In genomic region chr11:123180166-123180565, GRCh38 we compare ENCODE assay signal across 18 cellular contexts. TPM values are rescaled to one million over a fixed set of nuclear protein-coding genes. Genes with fewer than 3 reads are reported as not detected.
DNase-seq lines count a peak whose midpoint lies in the region; ATAC-seq, FAIRE-seq and TF ChIP-seq lines count a peak whose summit lies in the region.
"Had no signal": no experiment of that assay in that cellular context is flagged by ENCODE, and none has a peak within 500 bp of the region (broad histone marks: within the 10 kb centered on the region; RNA-seq: fewer than 3 reads in every experiment).

No MANE protein-coding gene starts in this region.

- peaks cover 36% of the 10 kb centered on the region for H3K4me1 Mint-ChIP-seq in endodermal cell
- H3K4me1 Mint-ChIP-seq: activated B cell treated with CpG ODN at 0.5 μM for 24 hours had no signal

- no peak overlapping the region for H3K4me3 Mint-ChIP-seq in endodermal cell
- H3K4me3 Mint-ChIP-seq: activated B cell treated with CpG ODN at 0.5 μM for 24 hours; activated CD4-positive, alpha-beta memory T cell treated with anti-CD3 and anti-CD28 coated beads, Interleukin-2, amount 10 ng/mL, durations not matched to agents 7 days and 5 days had no signal

- H3K9me3 ChIP-seq in A549 (no peaks in the 10 kb centered on the region), endodermal cell (ENCODE audit: control insufficient read depth, low read length) (no peaks in the 10 kb centered on the region)
- H3K9me3 ChIP-seq: esophagus squamous epithelium had no signal

- peaks cover 85% of the 10 kb centered on the region for H3K36me3 ChIP-seq in endodermal cell (ENCODE audit: control insufficient read depth, insufficient read depth, low read length)
- H3K36me3 ChIP-seq: esophagus squamous epithelium had no signal

- DNase-seq in A549 (ENCODE audit: low read depth in 1 of 2, low spot score in 1 of 2) (no peak), RWPE1 (ENCODE audit: low spot score) (no peak), endodermal cell (no peak), mesenteric fat pad (ENCODE audit: low spot score) (peak; percentile 16), foreskin keratinocyte (no peak), NCI-H510A (lab: John Stamatoyannopoulos, UW) (no peak), CD1c-positive myeloid dendritic cell (ENCODE audit: extremely low spot score) (no peak)
- DNase-seq: activated B cell treated with CpG ODN at 0.5 μM for 24 hours; activated CD4-positive, alpha-beta memory T cell treated with anti-CD3 and anti-CD28 coated beads, Interleukin-2, amount 10 ng/mL, durations not matched to agents 7 days and 5 days; activated naive CD4-positive, alpha-beta T cell; C1 segment of cervical spinal cord; DMS 273 treated with DMSO at 0.1 percent for 48 hours; effector CD4-positive, alpha-beta T cell; esophagus squamous epithelium; left ventricle myocardium superior; stimulated activated CD8-positive, alpha-beta memory T cell treated with anti-CD3 and anti-CD28 coated beads, Interleukin-4, amount 100 ng/mL, for 48 hours; T-helper 9 cell had no signal

- peaks cover 78% of the 10 kb centered on the region for H3K36me3 Mint-ChIP-seq in endodermal cell (ENCODE audit: low read depth)

- TF ChIP-seq EP300 in A549 (IDR thresholded peaks at IDR 0.05) = no peak

- TF ChIP-seq CTCF in A549 (IDR thresholded peaks at IDR 0.05) = no peak
- no peak for TF ChIP-seq CTCF in RWPE1 (conservative IDR thresholded peaks at IDR 0.05; ENCODE audit: low read depth)
- TF ChIP-seq CTCF in endodermal cell (conservative IDR thresholded peaks at IDR 0.05) = no peak
- no peak for TF ChIP-seq CTCF in foreskin keratinocyte (conservative IDR thresholded peaks at IDR 0.05)

- ATAC-seq in A549 (no peak), HG03045 (IDR thresholded peaks at IDR 0.05; ENCODE audit: unreplicated experiment) (no peak), foreskin keratinocyte (no peak)
- ATAC-seq: left ventricle myocardium superior had no signal

- peak overlapping the region; percentile 47; the same call in 1 of the 3 replicates for H3K4me2 ChIP-seq in A549

- H3K27ac Mint-ChIP-seq in endodermal cell = peak overlapping the region; percentile 76
- H3K27ac Mint-ChIP-seq: activated B cell treated with CpG ODN at 0.5 μM for 24 hours; activated CD4-positive, alpha-beta memory T cell treated with anti-CD3 and anti-CD28 coated beads, Interleukin-2, amount 10 ng/mL, durations not matched to agents 7 days and 5 days had no signal

- H3K4me1 ChIP-seq in A549 = peaks cover 55% of the 10 kb centered on the region
- H3K4me1 ChIP-seq in endodermal cell (ENCODE audit: control insufficient read depth, insufficient read depth, low read length) = peaks cover 8% of the 10 kb centered on the region
- H3K4me1 ChIP-seq in foreskin keratinocyte = peaks cover 5% of the 10 kb centered on the region

- FAIRE-seq in A549 (lab: Jason Lieb, UNC) = no peak

- no peaks in the 10 kb centered on the region for H3K27me3 Mint-ChIP-seq in endodermal cell (ENCODE audit: insufficient read depth)

- no peak for TF ChIP-seq RAD21 in A549 (conservative IDR thresholded peaks at IDR 0.05 in 1 of 2, IDR thresholded peaks at IDR 0.05 in 1 of 2)

- no peak for TF ChIP-seq POLR2A in A549 (IDR thresholded peaks at IDR 0.05; ENCODE audit: low read length)

- H3K9ac ChIP-seq in endodermal cell (ENCODE audit: extremely low read depth, low read length, poor library complexity, severe bottlenecking) = no peak overlapping the region

- 78% methylated on average over 5 of the region's 5 CpGs for WGBS in A549 (ENCODE audit: missing lambda C conversion rate)
- WGBS in endodermal cell (ENCODE audit: insufficient coverage in 1 of 2, insufficient read length in 1 of 2), 2 experiments = 84 to 100% methylated on average over 2 to 5 of the region's 5 CpGs

- H3K27me3 ChIP-seq in endodermal cell (ENCODE audit: control insufficient read depth, insufficient read depth, low read length, poor library complexity, severe bottlenecking) = no peaks in the 10 kb centered on the region
- H3K27me3 ChIP-seq in foreskin keratinocyte = no peaks in the 10 kb centered on the region

- H3K4me3 ChIP-seq in A549 (no peak overlapping the region), endodermal cell (ENCODE audit: low read length) (no peak overlapping the region)
- H3K4me3 ChIP-seq: esophagus squamous epithelium had no signal

- no peaks in the 10 kb centered on the region for H3K9me3 Mint-ChIP-seq in endodermal cell
- H3K9me3 Mint-ChIP-seq: activated B cell treated with CpG ODN at 0.5 μM for 24 hours; activated CD4-positive, alpha-beta memory T cell treated with anti-CD3 and anti-CD28 coated beads, Interleukin-2, amount 10 ng/mL, durations not matched to agents 7 days and 5 days had no signal

- H3K27ac ChIP-seq in A549 (peak overlapping the region; percentile 17 to 84; a peak in 3 of 6 replicates), RWPE1 (peak overlapping the region; percentile 43; the same call in 1 of the 2 replicates), endodermal cell (ENCODE audit: low read depth, low read length) (no peak overlapping the region), foreskin keratinocyte (no peak overlapping the region)
- H3K27ac ChIP-seq: esophagus squamous epithelium had no signal

- CTCF ChIA-PET in A549 (lab: Yijun Ruan, JAX) = interaction anchor here (0.6 to 2.2 kb wide), 5 partner anchors 13 to 77 kb away, joined by 3 to 6 read pairs (median 4); no protein-coding TSS in a partner anchor
- CTCF ChIA-PET in RWPE1 (lab: Yijun Ruan, JAX) = interaction anchor here (0.6 kb wide), 1 partner anchor 551 kb away, joined by 3 read pairs; no protein-coding TSS in a partner anchor

- POLR2A ChIA-PET in A549 (lab: Yijun Ruan, JAX) = no interaction called here
- POLR2A ChIA-PET in RWPE1 (lab: Yijun Ruan, JAX; ENCODE audit: low non-redundant PET) = no interaction called here

TF ChIP-seq in A549, 52 proteins besides CTCF, POLR2A, EP300 and RAD21:
- no peak for TF ChIP-seq USF2 (IDR thresholded peaks at IDR 0.05)
- no peak for TF ChIP-seq JUNB (IDR thresholded peaks at IDR 0.05)
- TF ChIP-seq HES2 (IDR thresholded peaks at IDR 0.05) = no peak
- no peak for TF ChIP-seq RARB (CRISPR knock-in tag; IDR thresholded peaks at IDR 0.05)
- TF ChIP-seq ZNF302 (CRISPR knock-in tag; IDR thresholded peaks at IDR 0.05) = no peak
- no peak for TF ChIP-seq CHD4 (IDR thresholded peaks at IDR 0.05; ENCODE audit: borderline replicate concordance)

RNA-seq across cellular contexts. Expression of gene CLMP, which starts 14.9 kb away (rescaled TPM):
- 15.7 and 19.0 TPM in 2 replicates for polyA plus RNA-seq in A549 (2011; rRNA removed)
- 6.2 TPM in 2 replicates for polyA plus RNA-seq in A549 (2012; cell fraction: cytosol; rRNA removed)
- polyA plus RNA-seq in A549 (2012; cell fraction: nucleus; rRNA removed) = 3.3 TPM in 2 replicates
- 16.9 to 18.2 TPM (median 17.1 TPM) in 3 replicates for polyA plus RNA-seq in A549 (2017; fragmentation: RNase III; extraction: RNeasy Plus Mini Kit Qiagen cat#74134 plus additional on column Dnase treatment)
- 36.2 and 41.9 TPM in 2 replicates for polyA minus RNA-seq in A549 (2011; rRNA and poly(A)+ RNA removed)
- total RNA-seq in endodermal cell = 10 to 100 TPM; 86.5 to 94.4 TPM
- polyA plus RNA-seq in endodermal cell (2013, experiment 1 of 2) = 18.3 TPM
- 23.9 TPM for polyA plus RNA-seq in endodermal cell (2013, experiment 2 of 2)
- total RNA-seq in mesenteric fat pad = 199 TPM
- 3.6 and 6.7 TPM in 2 replicates for total RNA-seq in foreskin keratinocyte
- polyA plus RNA-seq in foreskin keratinocyte = 1.1 and 1.9 TPM in 2 replicates
- total RNA-seq: activated B cell treated with CpG ODN at 0.5 μM for 24 hours had no signal

Comparison
In these comparisons a context has a peak if more than half of its experiments do, and no peak if none do; other contexts are left out.
1. H3K27ac ChIP-seq: peak in A549 (2 of 2) and RWPE1 (single experiment); none in endodermal cell (single experiment) and foreskin keratinocyte (single experiment).
2. RNA of gene CLMP, which starts 14.9 kb away (total RNA-seq): 199 TPM in mesenteric fat pad (single experiment) and 86.5 to 94.4 TPM in endodermal cell; 3.6 to 6.7 TPM in foreskin keratinocyte; every median in the first group is over 10 times any median in the second.